In genomic region chr21:14602418-14602987, GRCh38 we compare ENCODE assay signal across 11 cellular contexts. TPM values are rescaled to one million over a fixed set of nuclear protein-coding genes. Genes with fewer than 3 reads are reported as not detected.
DNase-seq lines count a peak whose midpoint lies in the region; ATAC-seq, FAIRE-seq and TF ChIP-seq lines count a peak whose summit lies in the region.
"Had no signal": no experiment of that assay in that cellular context is flagged by ENCODE, and none has a peak within 500 bp of the region (broad histone marks: within the 10 kb centered on the region; RNA-seq: fewer than 3 reads in every experiment).

No MANE protein-coding gene starts in this region.

- no peak overlapping the region for H3K4ac ChIP-seq in H1 (replicated peaks; ENCODE audit: insufficient read length, low read depth, low read length)

- no peak for TF ChIP-seq RAD21 in H1 (IDR thresholded peaks at IDR 0.05 in 1 of 2, conservative IDR thresholded peaks at IDR 0.05 in 1 of 2; ENCODE audit: low read depth in 2 of 2, low read length in 2 of 2)

- TF ChIP-seq EP300 in H1 (IDR thresholded peaks at IDR 0.05; ENCODE audit: borderline replicate concordance in 1 of 2, low read depth in 2 of 2, low read length in 2 of 2), result no peak
- no peak for TF ChIP-seq EP300 in ovary (IDR thresholded peaks at IDR 0.05)

- no peak for TF ChIP-seq CTCF in GM06990 (IDR thresholded peaks at IDR 0.05; ENCODE audit: insufficient read depth, low read length, poor library complexity, severe bottlenecking)
- TF ChIP-seq CTCF in H1 (IDR thresholded peaks at IDR 0.05; ENCODE audit: control extremely low read depth in 1 of 3, insufficient read depth in 1 of 3, low read depth in 1 of 3, low read length in 3 of 3), result no peak
- TF ChIP-seq CTCF in ovary (IDR thresholded peaks at IDR 0.05), result no peak
- TF ChIP-seq CTCF in nephron progenitor cell (IDR thresholded peaks at IDR 0.05), result no peak

- no peak overlapping the region for H3K4me2 ChIP-seq in H1 (ENCODE audit: insufficient read depth in 1 of 2, low read depth in 2 of 2, low read length in 2 of 2)

- no peaks in the 10 kb centered on the region for H3K9me3 ChIP-seq in HUES64 (ENCODE audit: insufficient read depth, low read depth, low read length)
- H3K9me3 ChIP-seq in H1 (ENCODE audit: insufficient read depth in 2 of 2, low read depth in 1 of 2, low read length in 1 of 2), result no peaks in the 10 kb centered on the region
- no peaks in the 10 kb centered on the region for H3K9me3 ChIP-seq in ovary

- POLR2A ChIA-PET in H1 (lab: Charles Lee; ENCODE audit: partially characterized antibody), result interaction anchor here (1.1 to 2.1 kb wide), 3 partner anchors 9 to 14 kb away, joined by 3 to 6 read pairs (median 4); no protein-coding TSS in a partner anchor

- 71% methylated on average over 1 of the region's 1 CpG for WGBS in HUES64
- 64% methylated on average over 1 of the region's 1 CpG; no CpG with 5 or more reads in 1 of the 2 experiments for WGBS in H1 (ENCODE audit: extremely low coverage in 1 of 2, insufficient coverage in 1 of 2, insufficient read length in 1 of 2, insufficient replicate concordance in 2 of 2, low coverage in 1 of 2, low lambda C conversion rate in 2 of 2, missing lambda C conversion rate in 1 of 2), 2 experiments
- WGBS in ovary, 3 donors, result 12 to 16% (median 12%) methylated on average over 1 of the region's 1 CpG

- peaks cover 23% of the 10 kb centered on the region for H3K4me1 ChIP-seq in HUES64 (ENCODE audit: insufficient read depth, low read length)
- H3K4me1 ChIP-seq in H1 (replicated peaks in 1 of 4; ENCODE audit: control insufficient read depth in 3 of 4, insufficient read depth in 4 of 4, low read length in 3 of 4), result peaks cover 0 to 7% (median 2%) of the 10 kb centered on the region in 4 experiments; a peak in 2 of 7 replicates
- H3K4me1 ChIP-seq in ovary (ENCODE audit: insufficient read depth), result no peaks in the 10 kb centered on the region

- no peak overlapping the region for H3K4me3 ChIP-seq in GM06990 (replicated peaks; ENCODE audit: low read depth, low read length)
- H3K4me3 ChIP-seq in HUES64 (ENCODE audit: low read length), result no peak overlapping the region
- H3K4me3 ChIP-seq in H1 (ENCODE audit: extremely low read depth in 1 of 4, insufficient read depth in 2 of 4, low read depth in 3 of 4, low read length in 4 of 4), result no peak overlapping the region
- no peak overlapping the region for H3K4me3 ChIP-seq in ovary
- H3K4me3 ChIP-seq: skin epidermis had no signal

- no peak overlapping the region for H3K56ac ChIP-seq in H1 (replicated peaks; ENCODE audit: insufficient read length, low read depth, low read length)

- no peaks in the 10 kb centered on the region for H3K23me2 ChIP-seq in H1 (ENCODE audit: low read depth, low read length)

- no peaks in the 10 kb centered on the region for H3K36me3 ChIP-seq in GM06990 (ENCODE audit: control insufficient read depth, insufficient read depth, low read length)
- no peaks in the 10 kb centered on the region for H3K36me3 ChIP-seq in HUES64 (ENCODE audit: insufficient read depth, low read length)
- H3K36me3 ChIP-seq in H1 (ENCODE audit: control insufficient read depth in 2 of 4, insufficient read depth in 4 of 4, low read length in 3 of 4), result no peaks in the 10 kb centered on the region
- no peaks in the 10 kb centered on the region for H3K36me3 ChIP-seq in ovary

- no peak overlapping the region for H4K8ac ChIP-seq in H1 (ENCODE audit: extremely low read depth, insufficient read depth, low read length)

- H4K20me1 ChIP-seq in H1 (replicated peaks in 1 of 2; ENCODE audit: control insufficient read depth in 1 of 2, insufficient read depth in 2 of 2, low read length in 2 of 2), result no peaks in the 10 kb centered on the region

- H2BK20ac ChIP-seq in H1 (ENCODE audit: low read length), result no peak overlapping the region; the same call in 1 of the 2 replicates

- no peak overlapping the region for H3K4me3 Mint-ChIP-seq in nephron progenitor cell

- no peak overlapping the region for H3K9ac ChIP-seq in HUES64 (ENCODE audit: low read depth, low read length)
- no peak overlapping the region for H3K9ac ChIP-seq in H1 (replicated peaks in 1 of 4; ENCODE audit: extremely low read depth in 1 of 4, low read depth in 3 of 4, low read length in 3 of 4)

- no peak overlapping the region for H2BK120ac ChIP-seq in H1 (replicated peaks; ENCODE audit: low read depth, low read length)

- no peaks in the 10 kb centered on the region for H3K36me3 Mint-ChIP-seq in nephron progenitor cell (ENCODE audit: low read depth)

- H3K23ac ChIP-seq in H1 (ENCODE audit: insufficient read length), result no peak overlapping the region

- H3K27me3 ChIP-seq in GM06990 (replicated peaks; ENCODE audit: control insufficient read depth, insufficient read depth, low read length), result no peaks in the 10 kb centered on the region
- H3K27me3 ChIP-seq in HUES64 (ENCODE audit: insufficient read depth, low read length), result no peaks in the 10 kb centered on the region
- H3K27me3 ChIP-seq in H1 (replicated peaks in 1 of 4; ENCODE audit: control insufficient read depth in 3 of 4, extremely low read depth in 1 of 4, insufficient read depth in 3 of 4, low read length in 3 of 4), result no peaks in the 10 kb centered on the region
- H3K27me3 ChIP-seq in ovary, result no peaks in the 10 kb centered on the region

- H4K5ac ChIP-seq in H1 (ENCODE audit: insufficient read length, low read depth, low read length), result no peak overlapping the region

- H3K27me3 Mint-ChIP-seq in nephron progenitor cell (ENCODE audit: low read depth, poor library complexity), result peaks cover 3% of the 10 kb centered on the region

- H3K14ac ChIP-seq in H1 (ENCODE audit: insufficient read length), result no peak overlapping the region

- no peak overlapping the region for H2BK15ac ChIP-seq in H1 (ENCODE audit: low read length)

- no peaks in the 10 kb centered on the region for H3K4me1 Mint-ChIP-seq in nephron progenitor cell

- no peak overlapping the region; the same call in 1 of the 2 replicates for H2BK5ac ChIP-seq in H1 (ENCODE audit: low read depth, low read length)

- DNase-seq in GM06990 (ENCODE audit: extremely low read depth, insufficient read length) (peak; percentile 20), H1 (ENCODE audit: low read depth in 1 of 2, low spot score in 2 of 2) (no peak), ovary (no peak), iPS-NIHi7 (ENCODE audit: extremely low spot score) (no peak), nephron progenitor cell (no peak)
- DNase-seq in central memory CD4-positive, alpha-beta T cell, result no peak
- DNase-seq: activated CD4-positive, alpha-beta T cell treated with anti-CD3 and anti-CD28 coated beads, Interleukin-2, amount 50 U/mL, for 4 hours had no signal

- TF ChIP-seq POLR2A in H1 (IDR thresholded peaks at IDR 0.05; ENCODE audit: control extremely low read depth in 1 of 2, low read depth in 2 of 2, low read length in 2 of 2), result no peak
- no peak for TF ChIP-seq POLR2A in ovary (IDR thresholded peaks at IDR 0.05)

- FAIRE-seq in H1 (lab: Jason Lieb, UNC), result no peak

- H2AK5ac ChIP-seq in H1 (ENCODE audit: low read depth, low read length), result no peak overlapping the region

- H3K18ac ChIP-seq in H1 (ENCODE audit: extremely low read depth, low read length), result no peak overlapping the region

- H2BK12ac ChIP-seq in H1 (ENCODE audit: low read depth, low read length), result no peak overlapping the region

- H3K9me3 Mint-ChIP-seq in nephron progenitor cell, result no peaks in the 10 kb centered on the region

- no peaks in the 10 kb centered on the region for H3K79me1 ChIP-seq in H1 (ENCODE audit: low read depth, low read length)

- CTCF ChIA-PET in H1 (lab: Charles Lee; ENCODE audit: partially characterized antibody), result no interaction called here

- intact Hi-C loops in ovary (cut with DNase I), result no loop called here

- H3K79me2 ChIP-seq in H1 (ENCODE audit: control insufficient read depth in 1 of 2, insufficient read depth in 2 of 2, low read length in 2 of 2), result no peaks in the 10 kb centered on the region

- H2AFZ ChIP-seq in H1 (ENCODE audit: low read length), result peak overlapping the region; percentile 18; the same call in 1 of the 2 replicates

- H4K91ac ChIP-seq in H1 (replicated peaks; ENCODE audit: insufficient read length, low read length), result no peak overlapping the region

- H3K27ac Mint-ChIP-seq in nephron progenitor cell, result no peak overlapping the region

- H3K27ac ChIP-seq in HUES64 (ENCODE audit: low read depth, low read length) (peak overlapping the region; percentile 24; the same call in 1 of the 2 replicates), H1 (ENCODE audit: low read depth, low read length) (no peak overlapping the region), ovary (no peak overlapping the region)

- ATAC-seq in GM21381 (IDR thresholded peaks at IDR 0.05; ENCODE audit: unreplicated experiment), result peak; percentile 92

TF ChIP-seq in H1, 55 proteins besides CTCF, POLR2A, EP300 and RAD21 (continues in another document):
- no peak for TF ChIP-seq HDAC2 (IDR thresholded peaks at IDR 0.05; ENCODE audit: borderline replicate concordance in 1 of 2, low read depth in 2 of 2, low read length in 2 of 2)
- no peak for TF ChIP-seq MAX (IDR thresholded peaks at IDR 0.05)
- no peak for TF ChIP-seq MAFK (IDR thresholded peaks at IDR 0.05; ENCODE audit: low read depth, low read length)
- TF ChIP-seq CHD2 (IDR thresholded peaks at IDR 0.05; ENCODE audit: low read length), result no peak
- no peak for TF ChIP-seq FOSL1 (IDR thresholded peaks at IDR 0.05; ENCODE audit: insufficient read depth, low read depth, low read length)
- no peak for TF ChIP-seq SIX5 (IDR thresholded peaks at IDR 0.05; ENCODE audit: low read depth, low read length)
- TF ChIP-seq CBX8 (IDR thresholded peaks at IDR 0.05; ENCODE audit: borderline replicate concordance, low read depth, low read length), result no peak
- TF ChIP-seq SUZ12 (IDR thresholded peaks at IDR 0.05; ENCODE audit: low read length), result no peak
- TF ChIP-seq BRCA1 (IDR thresholded peaks at IDR 0.05; ENCODE audit: low read depth, low read length), result no peak
- no peak for TF ChIP-seq ZNF274 (IDR thresholded peaks at IDR 0.05; ENCODE audit: borderline replicate concordance, extremely low read depth, low read length)
- TF ChIP-seq JUND (IDR thresholded peaks at IDR 0.05; ENCODE audit: low read length), result no peak

RNA-seq across cellular contexts. Expression of gene SAMSN1, which starts 56.4 kb away (rescaled TPM):
- polyA plus RNA-seq in HUES64 (2013, experiment 1 of 2), result 1.4 TPM
- polyA plus RNA-seq in HUES64 (2013, experiment 2 of 2), result 2.0 TPM
- total RNA-seq in H1 (2021; fragmentation: NEBNext Ultra II Directional; extraction: Animal tissue kit (Norgen Biotek cat#: 25700)), result 2.4 and 3.0 TPM in 2 replicates
- 0.30 and 0.50 TPM in 2 replicates for polyA plus RNA-seq in H1 (2011; rRNA removed)
- polyA plus RNA-seq in H1 (2011; cell fraction: cytosol; rRNA removed), result 0.58 TPM
- 0.33 TPM for polyA plus RNA-seq in H1 (2011; cell fraction: nucleus; rRNA removed)
- 0.76 to 3.1 TPM (median 1.7 TPM) in 4 replicates for polyA plus RNA-seq in H1 (2012, experiment 1 of 2)
- 0.25 TPM for polyA plus RNA-seq in H1 (2012, experiment 2 of 2)
- 15.5 TPM for polyA plus RNA-seq in H1 (2013, experiment 1 of 2)
- 14.0 TPM for polyA plus RNA-seq in H1 (2013, experiment 2 of 2)
- 0.88 and 1.0 TPM in 2 replicates for polyA minus RNA-seq in H1 (2011; rRNA and poly(A)+ RNA removed)
- polyA minus RNA-seq in H1 (2011; cell fraction: cytosol; rRNA and poly(A)+ RNA removed), result not detected
- polyA minus RNA-seq in H1 (2011; cell fraction: nucleus; rRNA and poly(A)+ RNA removed), result 4.5 TPM
- total RNA-seq in ovary, result 1 to 10 TPM; 1.4 to 8.0 (median 2.0) TPM
- polyA plus RNA-seq in ovary, result 1 to 10 TPM; 1.3 to 4.3 TPM
- total RNA-seq: M059J had no signal
